In genomic region chr2:86019121-86019520, GRCh38 we compare ENCODE assay signal across 13 cellular contexts.
"Had no signal": no experiment of that assay in that cellular context is flagged by ENCODE, and none has a peak within 500 bp of the region (broad histone marks: within the 10 kb centered on the region; RNA-seq: fewer than 3 reads in every experiment).

No MANE protein-coding gene starts in this region.

- H3K27ac Mint-ChIP-seq: activated CD4-positive, alpha-beta T cell treated with anti-CD3 and anti-CD28 coated beads, Interleukin-2, amount 10 ng/mL, durations not matched to agents 24 days and 14 days; activated CD8-positive, alpha-beta T cell treated with anti-CD3 and anti-CD28 coated beads, Interleukin-2, amount 10 ng/mL, durations not matched to agents 7 days and 5 days; activated T-cell treated with anti-CD3 and anti-CD28 coated beads, Interleukin-2, amount 50 U/mL, for 72 hours; natural killer cell; T-helper 1 cell treated with Interleukin-12 subunit alpha and Interleukin-12 subunit beta and Interleukin-4 antibody, amounts not matched to agents 30 μg/mL and 1 μg/mL, for 36 hours had no signal

- H3K27ac ChIP-seq: esophagus muscularis mucosa, left ventricle myocardium inferior, stomach, thoracic aorta had no signal

- H3K27me3 Mint-ChIP-seq: activated CD4-positive, alpha-beta T cell treated with anti-CD3 and anti-CD28 coated beads, Interleukin-2, amount 10 ng/mL, durations not matched to agents 24 days and 14 days had no signal

- H3K27me3 ChIP-seq: esophagus muscularis mucosa, stomach had no signal

- ATAC-seq: activated CD8-positive, alpha-beta T cell treated with anti-CD3 and anti-CD28 coated beads, Interleukin-2, amount 10 ng/mL, durations not matched to agents 7 days and 5 days; activated T-cell treated with anti-CD3 and anti-CD28 coated beads, Interleukin-2, amount 50 U/mL, for 72 hours; natural killer cell had no signal

- H3K4me3 Mint-ChIP-seq: activated CD4-positive, alpha-beta T cell treated with anti-CD3 and anti-CD28 coated beads, Interleukin-2, amount 10 ng/mL, durations not matched to agents 24 days and 14 days; activated CD8-positive, alpha-beta T cell treated with anti-CD3 and anti-CD28 coated beads, Interleukin-2, amount 10 ng/mL, durations not matched to agents 7 days and 5 days; activated T-cell treated with anti-CD3 and anti-CD28 coated beads, Interleukin-2, amount 50 U/mL, for 72 hours; natural killer cell; T-helper 1 cell treated with Interleukin-12 subunit alpha and Interleukin-12 subunit beta and Interleukin-4 antibody, amounts not matched to agents 30 μg/mL and 1 μg/mL, for 36 hours had no signal

- H3K4me3 ChIP-seq: esophagus muscularis mucosa, left ventricle myocardium inferior, smooth muscle cell, stomach, thoracic aorta had no signal

- H3K36me3 Mint-ChIP-seq: natural killer cell had no signal

- H3K36me3 ChIP-seq: esophagus muscularis mucosa, thoracic aorta had no signal

- H3K9me3 ChIP-seq: thoracic aorta had no signal

- H3K4me2 ChIP-seq: smooth muscle cell had no signal

- DNase-seq: activated CD4-positive, alpha-beta T cell treated with anti-CD3 and anti-CD28 coated beads, Interleukin-2, amount 10 ng/mL, durations not matched to agents 24 days and 14 days; activated CD8-positive, alpha-beta memory T cell treated with anti-CD3 and anti-CD28 coated beads, Interleukin-2, amount 50 U/mL, for 4 hours; activated CD8-positive, alpha-beta T cell treated with anti-CD3 and anti-CD28 coated beads, Interleukin-2, amount 10 ng/mL, durations not matched to agents 7 days and 5 days; activated naive CD4-positive, alpha-beta T cell; activated T-cell treated with anti-CD3 and anti-CD28 coated beads, Interleukin-2, amount 50 U/mL, for 72 hours; glutamatergic neuron; left ventricle myocardium inferior; natural killer cell; stomach had no signal
